8 cellular contexts compared by ENCODE assay signal in genomic region chr7:3955751-3956696, GRCh38.
DNase-seq lines count a peak whose midpoint lies in the region; ATAC-seq lines count a peak whose summit lies in the region.

No MANE protein-coding gene starts in this region.

- H3K27me3 Mint-ChIP-seq in naive thymus-derived CD8-positive, alpha-beta T cell, result peaks cover 0 to 13% (median 3%) of the 10 kb centered on the region in 5 donors

- no peak overlapping the region for H3K27ac Mint-ChIP-seq in naive thymus-derived CD8-positive, alpha-beta T cell

- peaks cover 0 to 2% (median 0%) of the 10 kb centered on the region in 9 donors for H3K9me3 Mint-ChIP-seq in naive thymus-derived CD8-positive, alpha-beta T cell

- POLR2A ChIA-PET in naive thymus-derived CD8-positive, alpha-beta T cell (lab: Charles Lee), result interaction anchor here (0.6 kb wide), 1 partner anchor 1199 kb away, joined by 4 read pairs; no protein-coding TSS in a partner anchor

- H3K27ac ChIP-seq in epithelial cell of prostate, result no peak overlapping the region
- no peak overlapping the region for H3K27ac ChIP-seq in substantia nigra (ENCODE audit: low read depth, low read length, poor library complexity, severe bottlenecking)

- DNase-seq in COLO668 (lab: John Stamatoyannopoulos, UW; ENCODE audit: unreplicated experiment), result peak; percentile 76
- DNase-seq in HS-5 (ENCODE audit: low read depth), result peak; percentile 5
- DNase-seq in epithelial cell of prostate (ENCODE audit: low read depth, low spot score), result peak; percentile 64
- no peak for DNase-seq in naive thymus-derived CD8-positive, alpha-beta T cell
- DNase-seq in NCI-H526 (lab: John Stamatoyannopoulos, UW), result no peak
- DNase-seq in substantia nigra (lab: John Stamatoyannopoulos, UW), result no peak
- DNase-seq in mucosa of gallbladder (ENCODE audit: low spot score), result no peak

- H3K36me3 Mint-ChIP-seq in naive thymus-derived CD8-positive, alpha-beta T cell, result no peaks in the 10 kb centered on the region

- peak; percentile 74 for ATAC-seq in GM21423 (IDR thresholded peaks at IDR 0.05; ENCODE audit: unreplicated experiment)
- ATAC-seq in naive thymus-derived CD8-positive, alpha-beta T cell, result no peak

- H3K4me1 Mint-ChIP-seq in naive thymus-derived CD8-positive, alpha-beta T cell, result no peaks in the 10 kb centered on the region

- no peak overlapping the region for H3K4me3 Mint-ChIP-seq in naive thymus-derived CD8-positive, alpha-beta T cell

Comparison
In these comparisons a context has a peak if more than half of its experiments do, and no peak if none do; other contexts are left out.
1. DNase-seq: peak in COLO668 (single experiment), HS-5 (single experiment) and epithelial cell of prostate (single experiment); none in naive thymus-derived CD8-positive, alpha-beta T cell (0 of 10), NCI-H526 (0 of 2), substantia nigra (0 of 49) and mucosa of gallbladder (single experiment).